ENCODE assay signal across 8 cellular contexts in the genomic region with DNA sequence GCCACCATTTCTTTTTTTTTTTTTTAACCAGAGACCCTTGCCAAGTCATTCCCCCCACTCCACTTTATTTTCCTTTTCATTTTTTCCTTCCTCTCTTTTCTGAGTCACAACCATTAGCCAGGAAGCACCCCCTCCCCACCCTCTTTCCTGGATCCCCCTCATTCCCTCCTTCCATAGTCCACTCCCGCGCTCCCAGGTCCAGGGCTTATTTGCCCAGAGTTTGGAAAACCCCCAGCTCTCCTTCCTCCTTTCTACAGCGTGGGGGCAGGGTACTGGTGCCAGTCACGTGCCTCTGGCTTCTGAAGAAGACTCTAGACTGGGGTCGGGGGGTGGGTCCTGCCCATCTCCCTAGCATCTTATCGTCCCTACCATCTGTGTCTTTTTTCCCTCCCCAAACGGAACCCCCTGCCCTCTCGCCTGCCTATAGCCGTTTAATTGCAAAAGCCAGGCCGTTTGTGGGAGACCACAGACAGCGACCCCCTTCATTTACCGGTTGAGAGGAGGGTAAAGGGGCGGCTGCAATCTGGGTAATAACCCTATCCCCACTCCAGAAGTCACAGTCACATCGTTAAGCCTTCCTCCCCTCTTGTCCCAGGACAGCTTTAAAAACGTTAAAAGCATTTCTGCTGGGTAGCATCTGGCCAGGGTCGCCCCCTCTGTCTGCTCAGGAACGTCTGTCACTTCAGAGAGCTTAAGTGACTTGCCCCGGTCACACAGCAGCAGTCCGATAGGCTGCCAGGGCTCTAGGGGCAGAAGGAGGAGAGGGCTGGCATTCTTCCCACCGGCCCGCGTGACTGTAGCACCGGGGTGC. TPM values are rescaled to one million over a fixed set of nuclear protein-coding genes. Genes with fewer than 3 reads are reported as not detected.
A peak's percentile ranks its signal among the peaks of the same experiment; 100 is the strongest.
DNase-seq lines count a peak whose midpoint lies in the region; ATAC-seq and TF ChIP-seq lines count a peak whose summit lies in the region.

No MANE protein-coding gene starts in this region.

- in situ Hi-C loops in G401 (cut with HindIII; ENCODE audit: low sequenced_read_pairs): no loop called here

- no peaks in the 10 kb centered on the region for H3K27me3 ChIP-seq in DOHH2 (ENCODE audit: control insufficient read depth, low read length)

- H3K4me1 Mint-ChIP-seq in central memory CD8-positive, alpha-beta T cell: peaks cover 54% of the 10 kb centered on the region

- CTCF ChIA-PET in OCI-LY7 (lab: Charles Lee; ENCODE audit: unreplicated experiment): no interaction called here

- H3K4me1 ChIP-seq in DOHH2 (ENCODE audit: control insufficient read depth, low read length) (peaks cover 62% of the 10 kb centered on the region), OCI-LY7 (ENCODE audit: insufficient read depth, low read length, poor library complexity, severe bottlenecking) (peaks cover 64% of the 10 kb centered on the region)

- peaks cover 51% of the 10 kb centered on the region for H3F3A ChIP-seq in DOHH2 (ENCODE audit: control insufficient read depth, insufficient read depth)

- DNase-seq in HK-2 (ENCODE audit: unreplicated experiment) (peak; percentile 64), OCI-LY7 (ENCODE audit: low spot score) (peak; percentile 67), medulla oblongata (ENCODE audit: extremely low spot score) (peak; percentile 73), ureter (ENCODE audit: low spot score) (peak; percentile 72), G401 (ENCODE audit: low spot score) (no peak)
- no peak for DNase-seq in central memory CD8-positive, alpha-beta T cell (ENCODE audit: low spot score in 2 of 2)

- no peaks in the 10 kb centered on the region for H3K9me3 ChIP-seq in DOHH2 (ENCODE audit: control insufficient read depth, insufficient read depth, low read length)
- no peaks in the 10 kb centered on the region for H3K9me3 ChIP-seq in OCI-LY7 (ENCODE audit: low read length)

- H3K4me2 ChIP-seq in DOHH2 (ENCODE audit: low read length): peak overlapping the region; percentile 88
- peak overlapping the region; percentile 93 for H3K4me2 ChIP-seq in OCI-LY7 (ENCODE audit: low read length)

- no peaks in the 10 kb centered on the region for H3K27me3 Mint-ChIP-seq in central memory CD8-positive, alpha-beta T cell

- TF ChIP-seq CTCF in DOHH2 (IDR thresholded peaks at IDR 0.05; ENCODE audit: low read depth, low read length, poor library complexity, severe bottlenecking) (peak; percentile 37), OCI-LY7 (conservative IDR thresholded peaks at IDR 0.05; ENCODE audit: low read length) (peak; percentile 19; the same call in 1 of the 2 replicates)

- H3K9me2 ChIP-seq in DOHH2 (replicated peaks; ENCODE audit: control insufficient read depth, low read length) (no peaks in the 10 kb centered on the region), OCI-LY7 (ENCODE audit: insufficient read depth, low read length) (no peaks in the 10 kb centered on the region)

- POLR2A ChIA-PET in OCI-LY7 (lab: Charles Lee): interaction anchor here (0.6 to 1.2 kb wide), 6 partner anchors 10 to 1815 kb away, joined by 3 to 6 read pairs (median 4); no protein-coding TSS in a partner anchor

- H4K20me1 ChIP-seq in DOHH2 (ENCODE audit: control insufficient read depth, insufficient read depth, low read depth, low read length) (peaks cover 22% of the 10 kb centered on the region), OCI-LY7 (ENCODE audit: insufficient read depth, low read length) (peaks cover 28% of the 10 kb centered on the region)

- H3K4me3 ChIP-seq in DOHH2 (ENCODE audit: low read length) (peak overlapping the region; percentile 86), OCI-LY7 (ENCODE audit: low read depth, low read length, poor library complexity, severe bottlenecking) (peak overlapping the region; percentile 98)

- H3K36me3 ChIP-seq in DOHH2 (ENCODE audit: control insufficient read depth, low read length) (peaks cover 50% of the 10 kb centered on the region), OCI-LY7 (ENCODE audit: insufficient read depth, low read length) (peaks cover 39% of the 10 kb centered on the region)

- H3K9me3 Mint-ChIP-seq in central memory CD8-positive, alpha-beta T cell: no peaks in the 10 kb centered on the region

- H3K79me2 ChIP-seq in DOHH2 (ENCODE audit: control insufficient read depth, low read length) (peaks cover 53% of the 10 kb centered on the region), OCI-LY7 (ENCODE audit: insufficient read depth, low read depth, low read length) (peaks cover 51% of the 10 kb centered on the region)

- peak overlapping the region; percentile 47 for H2AFZ ChIP-seq in OCI-LY7 (ENCODE audit: low read length)

- H3K36me3 Mint-ChIP-seq in central memory CD8-positive, alpha-beta T cell (ENCODE audit: insufficient read depth): peaks cover 50% of the 10 kb centered on the region

- peak overlapping the region; percentile 95 for H3K27ac ChIP-seq in DOHH2 (ENCODE audit: low read depth, low read length)
- peak overlapping the region; percentile 94 for H3K27ac ChIP-seq in OCI-LY7 (ENCODE audit: low read depth, low read length, poor library complexity, severe bottlenecking)

- no peak for ATAC-seq in central memory CD8-positive, alpha-beta T cell (replicated peaks; ENCODE audit: extremely low read depth, poor library complexity, severe bottlenecking)
- no peak for ATAC-seq in GM21576 (IDR thresholded peaks at IDR 0.05; ENCODE audit: unreplicated experiment)

- peak overlapping the region; percentile 98 for H3K4me3 Mint-ChIP-seq in central memory CD8-positive, alpha-beta T cell

- TSS peak; percentile 94 for BruUV-seq in OCI-LY7 (replicated peaks; lab: Mats Ljungman, UMichigan)

- intact Hi-C loops in OCI-LY7 (cut with micrococcal nuclease; ENCODE audit: unreplicated experiment): loop anchor here (1.0 to 5.0 kb wide), 2 partner anchors 56 to 100 kb away; partner anchors contain the start of genes DNASE2 and MAST1

- H3K27ac Mint-ChIP-seq in central memory CD8-positive, alpha-beta T cell (ENCODE audit: low read depth): peak overlapping the region; percentile 97

RNA-seq across cellular contexts. Expression of gene CALR, which starts 1.0 kb away (rescaled TPM):
- 1,039 and 1,069 TPM in 2 replicates for total RNA-seq in OCI-LY7 (2014; rRNA removed; shearing (Covaris generic))
- 398 and 581 TPM in 2 replicates for total RNA-seq in OCI-LY7 (2022)
- total RNA-seq in ureter: 643 TPM
- 1,471 and 1,755 TPM in 2 replicates for total RNA-seq in G401 (2014; rRNA removed; shearing (Covaris generic))

RNA-seq across cellular contexts. Expression of gene FARSA, which starts 3.9 kb away (rescaled TPM):
- total RNA-seq in OCI-LY7 (2014; rRNA removed; shearing (Covaris generic)): 96.1 and 135 TPM in 2 replicates
- total RNA-seq in OCI-LY7 (2022) (90.7 and 117 TPM in 2 replicates), ureter (60.9 TPM)
- 142 and 150 TPM in 2 replicates for total RNA-seq in G401 (2014; rRNA removed; shearing (Covaris generic))

RNA-seq across cellular contexts. Expression of gene RAD23A, which starts 8.2 kb away (rescaled TPM):
- 237 and 243 TPM in 2 replicates for total RNA-seq in OCI-LY7 (2014; rRNA removed; shearing (Covaris generic))
- 171 and 183 TPM in 2 replicates for total RNA-seq in OCI-LY7 (2022)
- total RNA-seq in ureter: 96.5 TPM
- total RNA-seq in G401 (2014; rRNA removed; shearing (Covaris generic)): 76.4 and 88.8 TPM in 2 replicates

RNA-seq across cellular contexts. Expression of gene SYCE2, which starts 18.4 kb away (rescaled TPM):
- 6.8 and 8.7 TPM in 2 replicates for total RNA-seq in OCI-LY7 (2014; rRNA removed; shearing (Covaris generic))
- total RNA-seq in OCI-LY7 (2022) (13.8 and 14.5 TPM in 2 replicates), ureter (0.52 TPM)
- 0.17 and 0.31 TPM in 2 replicates for total RNA-seq in G401 (2014; rRNA removed; shearing (Covaris generic))

RNA-seq across cellular contexts. Expression of gene GADD45GIP1, which starts 19.6 kb away (rescaled TPM):
- 29.5 and 43.0 TPM in 2 replicates for total RNA-seq in OCI-LY7 (2014; rRNA removed; shearing (Covaris generic))
- total RNA-seq in OCI-LY7 (2022) (24.7 and 32.4 TPM in 2 replicates), ureter (12.4 TPM)
- total RNA-seq in G401 (2014; rRNA removed; shearing (Covaris generic)): 79.7 and 124 TPM in 2 replicates

Comparison
In these comparisons a context has a peak if more than half of its experiments do, and no peak if none do; other contexts are left out.
1. DNase-seq: peak in HK-2 (single experiment), OCI-LY7 (single experiment), medulla oblongata (single experiment) and ureter (single experiment); none in central memory CD8-positive, alpha-beta T cell (0 of 2) and G401 (single experiment).